In genomic region chr1:226763741-226764264, GRCh38 we compare ENCODE assay signal across 9 cellular contexts. TPM values are rescaled to one million over a fixed set of nuclear protein-coding genes. Genes with fewer than 3 reads are reported as not detected.
A peak's percentile ranks its signal among the peaks of the same experiment; 100 is the strongest.
DNase-seq lines count a peak whose midpoint lies in the region; ATAC-seq and TF ChIP-seq lines count a peak whose summit lies in the region.
"Had no signal": no experiment of that assay in that cellular context is flagged by ENCODE, and none has a peak within 500 bp of the region (broad histone marks: within the 10 kb centered on the region; RNA-seq: fewer than 3 reads in every experiment).

No MANE protein-coding gene starts in this region.

- no peak for TF ChIP-seq CTCF in HFF-Myc (IDR thresholded peaks at IDR 0.05; ENCODE audit: low read depth, low read length, missing control alignments)
- TF ChIP-seq CTCF in ovary (IDR thresholded peaks at IDR 0.05): no peak

- DNase-seq in AG08396 (ENCODE audit: low spot score): peak; percentile 73
- DNase-seq in HFF-Myc (ENCODE audit: extremely low read depth, low read depth): peak; percentile 67
- DNase-seq in activated CD8-positive, alpha-beta T cell treated with anti-CD3 and anti-CD28 coated beads, Interleukin-2, amount 10 ng/mL, durations not matched to agents 7 days and 5 days: no peak
- peak; percentile 75 for DNase-seq in iPS DF 19.7 (ENCODE audit: low read depth, low spot score)
- DNase-seq in retina: no peak
- DNase-seq in ovary: no peak
- DNase-seq: NCI-H1930 had no signal

- intact Hi-C loops in ovary (cut with DNase I): no loop called here

- no peak for TF ChIP-seq EP300 in ovary (IDR thresholded peaks at IDR 0.05)

- CTCF ChIA-PET in activated CD8-positive, alpha-beta T cell treated with anti-CD3 and anti-CD28 coated beads, Interleukin-2, amount 10 ng/mL, durations not matched to agents 7 days and 5 days (lab: Charles Lee): interaction anchor here (1.0 to 1.2 kb wide), 2 partner anchors 14 to 24 kb away, joined by 3 to 4 read pairs; partner anchors contain the start of gene ITPKB

- peaks cover 7% of the 10 kb centered on the region for H3K27me3 Mint-ChIP-seq in activated CD8-positive, alpha-beta T cell treated with anti-CD3 and anti-CD28 coated beads, Interleukin-2, amount 10 ng/mL, durations not matched to agents 7 days and 5 days (ENCODE audit: low read depth)
- H3K27me3 Mint-ChIP-seq in stimulated activated memory B cell treated with anti-CD40 and anti-IgM and Interleukin-4, amounts not matched to agents 10 μg/mL and 1 μg/mL and 100 μg/mL, for 72 hours: peaks cover 49% of the 10 kb centered on the region

- H3K36me3 ChIP-seq in ovary: no peaks in the 10 kb centered on the region

- no peaks in the 10 kb centered on the region for H3K9me3 ChIP-seq in ovary

- no peaks in the 10 kb centered on the region for H3K4me1 ChIP-seq in ovary (ENCODE audit: insufficient read depth)

- no peaks in the 10 kb centered on the region for H3K36me3 Mint-ChIP-seq in activated CD8-positive, alpha-beta T cell treated with anti-CD3 and anti-CD28 coated beads, Interleukin-2, amount 10 ng/mL, durations not matched to agents 7 days and 5 days (ENCODE audit: low read depth)
- H3K36me3 Mint-ChIP-seq in stimulated activated memory B cell treated with anti-CD40 and anti-IgM and Interleukin-4, amounts not matched to agents 10 μg/mL and 1 μg/mL and 100 μg/mL, for 72 hours: no peaks in the 10 kb centered on the region

- peaks cover 20% of the 10 kb centered on the region for H3K4me1 Mint-ChIP-seq in activated CD8-positive, alpha-beta T cell treated with anti-CD3 and anti-CD28 coated beads, Interleukin-2, amount 10 ng/mL, durations not matched to agents 7 days and 5 days (ENCODE audit: low read depth)
- H3K4me1 Mint-ChIP-seq in stimulated activated memory B cell treated with anti-CD40 and anti-IgM and Interleukin-4, amounts not matched to agents 10 μg/mL and 1 μg/mL and 100 μg/mL, for 72 hours: peaks cover 27% of the 10 kb centered on the region

- H3K27ac Mint-ChIP-seq in activated CD8-positive, alpha-beta T cell treated with anti-CD3 and anti-CD28 coated beads, Interleukin-2, amount 10 ng/mL, durations not matched to agents 7 days and 5 days: no peak overlapping the region
- H3K27ac Mint-ChIP-seq in stimulated activated memory B cell treated with anti-CD40 and anti-IgM and Interleukin-4, amounts not matched to agents 10 μg/mL and 1 μg/mL and 100 μg/mL, for 72 hours: no peak overlapping the region

- TF ChIP-seq POLR2A in ovary (IDR thresholded peaks at IDR 0.05): no peak

- H3K4me3 ChIP-seq in HFF-Myc (replicated peaks; ENCODE audit: low read depth, low read length) (no peak overlapping the region), ovary (no peak overlapping the region)

- POLR2A ChIA-PET in activated CD8-positive, alpha-beta T cell treated with anti-CD3 and anti-CD28 coated beads, Interleukin-2, amount 10 ng/mL, durations not matched to agents 7 days and 5 days (lab: Charles Lee): no interaction called here

- 32 to 45% (median 35%) methylated on average over 5 of the region's 5 CpGs for WGBS in ovary, 3 donors

- H3K27ac ChIP-seq in ovary: no peak overlapping the region

- no peaks in the 10 kb centered on the region for H3K27me3 ChIP-seq in ovary

- no peak overlapping the region for H3K4me3 Mint-ChIP-seq in activated CD8-positive, alpha-beta T cell treated with anti-CD3 and anti-CD28 coated beads, Interleukin-2, amount 10 ng/mL, durations not matched to agents 7 days and 5 days
- no peak overlapping the region for H3K4me3 Mint-ChIP-seq in stimulated activated memory B cell treated with anti-CD40 and anti-IgM and Interleukin-4, amounts not matched to agents 10 μg/mL and 1 μg/mL and 100 μg/mL, for 72 hours

- no peaks in the 10 kb centered on the region for H3K9me3 Mint-ChIP-seq in activated CD8-positive, alpha-beta T cell treated with anti-CD3 and anti-CD28 coated beads, Interleukin-2, amount 10 ng/mL, durations not matched to agents 7 days and 5 days (ENCODE audit: insufficient read depth)
- no peaks in the 10 kb centered on the region for H3K9me3 Mint-ChIP-seq in stimulated activated memory B cell treated with anti-CD40 and anti-IgM and Interleukin-4, amounts not matched to agents 10 μg/mL and 1 μg/mL and 100 μg/mL, for 72 hours

- peak; percentile 23 for ATAC-seq in activated CD8-positive, alpha-beta T cell treated with anti-CD3 and anti-CD28 coated beads, Interleukin-2, amount 10 ng/mL, durations not matched to agents 7 days and 5 days
- ATAC-seq in stimulated activated memory B cell treated with anti-CD40 and anti-IgM and Interleukin-4, amounts not matched to agents 10 μg/mL and 1 μg/mL and 100 μg/mL, for 72 hours: no peak
- no peak for ATAC-seq in GM19351 (IDR thresholded peaks at IDR 0.05; ENCODE audit: unreplicated experiment)

RNA-seq across cellular contexts. Expression of gene ITPKB, which starts 24.7 kb away (rescaled TPM):
- total RNA-seq in activated CD8-positive, alpha-beta T cell treated with anti-CD3 and anti-CD28 coated beads, Interleukin-2, amount 10 ng/mL, durations not matched to agents 7 days and 5 days: 10 to 100 TPM; 47.0 to 47.4 TPM
- 10 to 100 TPM; 13.6 to 43.2 (median 20.5) TPM for total RNA-seq in ovary
- 10 to 100 TPM; 11.3 to 19.5 TPM for polyA plus RNA-seq in ovary

Comparison
In these comparisons a context has a peak if more than half of its experiments do, and no peak if none do; other contexts are left out.
1. DNase-seq: peak in AG08396 (single experiment), HFF-Myc (single experiment) and iPS DF 19.7 (single experiment); none in activated CD8-positive, alpha-beta T cell treated with anti-CD3 and anti-CD28 coated beads, Interleukin-2, amount 10 ng/mL, durations not matched to agents 7 days and 5 days (single experiment), retina (single experiment) and ovary (0 of 5).